ENCODE assay signal across 28 cellular contexts in the genomic region with DNA sequence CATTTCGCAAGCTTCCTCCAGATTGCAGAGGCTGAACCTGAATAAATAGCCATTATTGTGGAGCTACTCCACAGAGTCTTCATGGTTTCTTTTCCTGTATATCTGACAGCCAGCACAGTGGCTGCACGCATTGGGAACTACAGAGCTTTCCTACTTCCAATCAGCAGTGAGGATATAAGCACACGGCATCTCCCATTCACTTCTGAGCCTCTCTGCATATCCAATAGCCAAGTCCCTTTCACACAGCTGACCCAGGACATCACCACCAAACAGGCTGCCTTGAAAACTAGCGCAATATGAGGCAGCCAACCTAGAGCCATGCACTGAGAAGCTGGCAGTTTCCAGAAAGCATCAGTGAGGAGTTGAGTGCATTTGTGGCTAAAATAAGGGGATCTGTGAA. TPM values are rescaled to one million over a fixed set of nuclear protein-coding genes. Genes with fewer than 3 reads are reported as not detected.
"Had no signal": no experiment of that assay in that cellular context is flagged by ENCODE, and none has a peak within 500 bp of the region (broad histone marks: within the 10 kb centered on the region; RNA-seq: fewer than 3 reads in every experiment).

No MANE protein-coding gene starts in this region.

- H3K36me3 ChIP-seq: adrenal gland, breast epithelium, MG63 had no signal

- H3K9me3 Mint-ChIP-seq: activated naive CD4-positive, alpha-beta T cell treated with anti-CD3 and anti-CD28 coated beads, Interleukin-2, amount 10 ng/mL, durations not matched to agents 7 days and 5 days; activated T-helper 2 cell treated with anti-CD3 and anti-CD28 coated beads, Interferon-gamma antibody, Interleukin-2, Interleukin-4, amounts not matched to agents 10 μg/mL and 5 μg/mL and 100 μg/mL, durations not matched to agents 14 hours and 24 hours and 36 hours; T-helper 1 cell treated with Interleukin-12 subunit alpha and Interleukin-12 subunit beta and Interleukin-4 antibody, amounts not matched to agents 30 μg/mL and 1 μg/mL, for 36 hours had no signal

- H3K27me3 Mint-ChIP-seq: activated CD8-positive, alpha-beta T cell treated with anti-CD3 and anti-CD28 coated beads for 36 hours; activated naive CD4-positive, alpha-beta T cell treated with anti-CD3 and anti-CD28 coated beads, Interleukin-2, amount 10 ng/mL, durations not matched to agents 7 days and 5 days; central memory CD8-positive, alpha-beta T cell had no signal

- H3K4me1 Mint-ChIP-seq: activated naive CD4-positive, alpha-beta T cell treated with anti-CD3 and anti-CD28 coated beads, Interleukin-2, amount 10 ng/mL, durations not matched to agents 7 days and 5 days; central memory CD8-positive, alpha-beta T cell had no signal

- ATAC-seq: activated CD4-positive, CD25-positive, alpha-beta regulatory T cell treated with anti-CD3 and anti-CD28 coated beads, Interleukin-2, amount 50 U/mL, for 24 hours; activated CD8-positive, alpha-beta T cell treated with anti-CD3 and anti-CD28 coated beads for 36 hours; activated T-cell treated with anti-CD3 and anti-CD28 coated beads, Interleukin-2, amount 50 U/mL, for 72 hours had no signal

- H3K27me3 ChIP-seq: breast epithelium, MG63 had no signal

- H3K27ac Mint-ChIP-seq: activated CD8-positive, alpha-beta T cell treated with anti-CD3 and anti-CD28 coated beads for 36 hours; activated naive CD4-positive, alpha-beta T cell treated with anti-CD3 and anti-CD28 coated beads, Interleukin-2, amount 10 ng/mL, durations not matched to agents 7 days and 5 days; activated naive CD8-positive, alpha-beta T cell treated with anti-CD3 and anti-CD28 coated beads for 36 hours; activated T-cell treated with anti-CD3 and anti-CD28 coated beads, Interleukin-2, amount 50 U/mL, for 72 hours; activated T-helper 2 cell treated with anti-CD3 and anti-CD28 coated beads, Interferon-gamma antibody, Interleukin-2, Interleukin-4, amounts not matched to agents 10 μg/mL and 5 μg/mL and 100 μg/mL, durations not matched to agents 14 hours and 24 hours and 36 hours; T-helper 1 cell treated with Interleukin-12 subunit alpha and Interleukin-12 subunit beta and Interleukin-4 antibody, amounts not matched to agents 30 μg/mL and 1 μg/mL, for 36 hours had no signal

- H3K4me2 ChIP-seq: KMS-11, SK-N-SH had no signal

- H3K4me1 ChIP-seq: adrenal gland, breast epithelium had no signal

- H3K4me3 Mint-ChIP-seq: activated CD8-positive, alpha-beta T cell treated with anti-CD3 and anti-CD28 coated beads for 36 hours; activated naive CD4-positive, alpha-beta T cell treated with anti-CD3 and anti-CD28 coated beads, Interleukin-2, amount 10 ng/mL, durations not matched to agents 7 days and 5 days; activated naive CD8-positive, alpha-beta T cell treated with anti-CD3 and anti-CD28 coated beads for 36 hours; activated T-cell treated with anti-CD3 and anti-CD28 coated beads, Interleukin-2, amount 50 U/mL, for 72 hours; central memory CD8-positive, alpha-beta T cell; T-helper 1 cell treated with Interleukin-12 subunit alpha and Interleukin-12 subunit beta and Interleukin-4 antibody, amounts not matched to agents 30 μg/mL and 1 μg/mL, for 36 hours had no signal

- DNase-seq: activated CD4-positive, alpha-beta T cell treated with anti-CD3 and anti-CD28 coated beads for 4 hours; activated CD8-positive, alpha-beta memory T cell treated with anti-CD3 and anti-CD28 coated beads, Interleukin-2, amount 50 U/mL, for 4 hours; activated CD8-positive, alpha-beta T cell treated with anti-CD3 and anti-CD28 coated beads for 36 hours; activated gamma-delta T cell treated with Interleukin-2 at 50 U/mL for 16 hours; activated naive CD4-positive, alpha-beta T cell treated with anti-CD3 and anti-CD28 coated beads, Interleukin-2, amount 10 ng/mL, durations not matched to agents 7 days and 5 days; activated naive CD8-positive, alpha-beta T cell treated with anti-CD3 and anti-CD28 coated beads for 36 hours; activated T-cell treated with anti-CD3 and anti-CD28 coated beads, Interleukin-2, amount 50 U/mL, for 72 hours; adrenal gland; aorta; MG63; MV-4-11; NCI-H1092 treated with DMSO at 0.1 percent for 48 hours; NCI-H1417 treated with DMSO at 0.1 percent for 48 hours; NCI-H1694; NCI-H2029; NCI-H2107; NCI-H2171 treated with DMSO at 0.1 percent for 48 hours; NCI-H226; NCI-H526; NCI-H774; SK-N-SH had no signal

- H3K4me3 ChIP-seq: adrenal gland, breast epithelium, MG63 had no signal

- H3K9ac ChIP-seq: KMS-11, SK-N-SH had no signal

- H3K36me3 Mint-ChIP-seq: activated naive CD4-positive, alpha-beta T cell treated with anti-CD3 and anti-CD28 coated beads, Interleukin-2, amount 10 ng/mL, durations not matched to agents 7 days and 5 days; activated naive CD8-positive, alpha-beta T cell treated with anti-CD3 and anti-CD28 coated beads for 36 hours had no signal

- H3K27ac ChIP-seq: adrenal gland, breast epithelium, KMS-11 had no signal

- H3K9me3 ChIP-seq: adrenal gland, breast epithelium, MG63, SK-N-SH had no signal

RNA-seq across cellular contexts. Expression of gene C10orf90, which starts 11.6 kb away (rescaled TPM):
- total RNA-seq: activated CD8-positive, alpha-beta T cell treated with anti-CD3 and anti-CD28 coated beads for 36 hours; activated naive CD8-positive, alpha-beta T cell treated with anti-CD3 and anti-CD28 coated beads for 36 hours; activated T-cell treated with anti-CD3 and anti-CD28 coated beads, Interleukin-2, amount 50 U/mL, for 72 hours; activated T-helper 2 cell treated with anti-CD3 and anti-CD28 coated beads, Interferon-gamma antibody, Interleukin-2, Interleukin-4, amounts not matched to agents 10 μg/mL and 5 μg/mL and 100 μg/mL, durations not matched to agents 14 hours and 24 hours and 36 hours; aorta; OCI-LY7 had no signal
- polyA plus RNA-seq: aorta had no signal
